In genomic region chr2:41610501-41611242, GRCh38 we compare ENCODE assay signal across 13 cellular contexts.
DNase-seq lines count a peak whose midpoint lies in the region; ATAC-seq and TF ChIP-seq lines count a peak whose summit lies in the region.
"Had no signal": no experiment of that assay in that cellular context is flagged by ENCODE, and none has a peak within 500 bp of the region (broad histone marks: within the 10 kb centered on the region; RNA-seq: fewer than 3 reads in every experiment).

No MANE protein-coding gene starts in this region.

- H3K36me3 Mint-ChIP-seq in activated T-cell treated with anti-CD3 and anti-CD28 coated beads, Interleukin-2, amount 50 U/mL, for 4 hours (ENCODE audit: insufficient read depth): no peaks in the 10 kb centered on the region
- H3K36me3 Mint-ChIP-seq: activated naive CD4-positive, alpha-beta T cell treated with anti-CD3 and anti-CD28 coated beads, Interleukin-2, amount 50 U/mL, for 72 hours had no signal

- WGBS in GM23248 (ENCODE audit: low coverage in 1 of 2, low lambda C conversion rate in 2 of 2, missing lambda C conversion rate in 2 of 2), 2 experiments: 2% methylated on average over 6 of the region's 6 CpGs
- WGBS in testis, 2 donors: 38 to 45% methylated on average over 6 of the region's 6 CpGs

- H3K4me1 Mint-ChIP-seq in activated T-cell treated with anti-CD3 and anti-CD28 coated beads, Interleukin-2, amount 50 U/mL, for 4 hours (ENCODE audit: low read depth): no peaks in the 10 kb centered on the region

- ATAC-seq in left lung (peak; percentile 41), HG02852 (IDR thresholded peaks at IDR 0.05; ENCODE audit: unreplicated experiment) (no peak)
- ATAC-seq in activated T-cell treated with anti-CD3 and anti-CD28 coated beads, Interleukin-2, amount 50 U/mL, for 4 hours: no peak
- ATAC-seq: activated naive CD4-positive, alpha-beta T cell treated with anti-CD3 and anti-CD28 coated beads, Interleukin-2, amount 50 U/mL, for 72 hours had no signal

- peak overlapping the region; percentile 25; the same call in 1 of the 2 replicates for H3K9ac ChIP-seq in GM23248

- H3K9me3 Mint-ChIP-seq in activated T-cell treated with anti-CD3 and anti-CD28 coated beads, Interleukin-2, amount 50 U/mL, for 4 hours: no peaks in the 10 kb centered on the region
- H3K9me3 Mint-ChIP-seq: activated naive CD4-positive, alpha-beta T cell treated with anti-CD3 and anti-CD28 coated beads, Interleukin-2, amount 50 U/mL, for 72 hours had no signal

- TF ChIP-seq POLR2A in testis (IDR thresholded peaks at IDR 0.05): no peak

- no peaks in the 10 kb centered on the region for H3F3A ChIP-seq in GM23248 (ENCODE audit: insufficient read depth)

- peak overlapping the region; percentile 35 for H3K4me2 ChIP-seq in GM23248 (ENCODE audit: unreplicated experiment)

- H3K27me3 ChIP-seq in GM23248 (replicated peaks; ENCODE audit: insufficient read depth) (no peaks in the 10 kb centered on the region), left lung (no peaks in the 10 kb centered on the region), testis (no peaks in the 10 kb centered on the region)

- H3K4me3 ChIP-seq in GM23248 (no peak overlapping the region), left lung (no peak overlapping the region), testis (no peak overlapping the region)

- in situ Hi-C loops in GM23248 (cut with MboI): no loop called here

- no peaks in the 10 kb centered on the region for H3K36me3 ChIP-seq in GM23248 (ENCODE audit: low read depth)
- no peaks in the 10 kb centered on the region for H3K36me3 ChIP-seq in left lung
- no peaks in the 10 kb centered on the region for H3K36me3 ChIP-seq in testis (ENCODE audit: low read depth, missing control alignments)

- H3K9me2 ChIP-seq in GM23248 (ENCODE audit: insufficient read depth): no peaks in the 10 kb centered on the region

- intact Hi-C loops in left lung (cut with DNase I) (no loop called here), testis (cut with DNase I; ENCODE audit: low total_unique reads) (no loop called here)

- H3K79me2 ChIP-seq in GM23248 (ENCODE audit: insufficient read depth): no peaks in the 10 kb centered on the region

- peaks cover 4% of the 10 kb centered on the region for H3K27me3 Mint-ChIP-seq in activated T-cell treated with anti-CD3 and anti-CD28 coated beads, Interleukin-2, amount 50 U/mL, for 4 hours (ENCODE audit: low read depth)

- H3K4me1 ChIP-seq in GM23248 (ENCODE audit: insufficient read depth) (no peaks in the 10 kb centered on the region), left lung (no peaks in the 10 kb centered on the region), testis (no peaks in the 10 kb centered on the region)

- H2AFZ ChIP-seq in GM23248: no peak overlapping the region

- no peak overlapping the region for H3K4me3 Mint-ChIP-seq in activated T-cell treated with anti-CD3 and anti-CD28 coated beads, Interleukin-2, amount 50 U/mL, for 4 hours

- H3K27ac ChIP-seq in GM23248 (peak overlapping the region; percentile 30; the same call in 1 of the 2 replicates), left lung (peak overlapping the region in 1 of 2 donors; percentile 77), testis (peak overlapping the region; percentile 51 to 89)

- H3K9me3 ChIP-seq in GM23248 (ENCODE audit: low read depth): no peaks in the 10 kb centered on the region
- no peaks in the 10 kb centered on the region for H3K9me3 ChIP-seq in left lung
- no peaks in the 10 kb centered on the region for H3K9me3 ChIP-seq in testis

- no peaks in the 10 kb centered on the region for H4K20me1 ChIP-seq in GM23248 (ENCODE audit: insufficient read depth)

- TF ChIP-seq CTCF in left lung (IDR thresholded peaks at IDR 0.05): no peak
- TF ChIP-seq CTCF in testis (IDR thresholded peaks at IDR 0.05): no peak

- DNase-seq in GM23248 (peak; percentile 42), brain pericyte (ENCODE audit: low read depth, low spot score) (peak; percentile 47), left lung (no peak), testis (peak; percentile 56), GM19238 (ENCODE audit: insufficient read length, low spot score) (no peak)
- no peak for DNase-seq in stimulated activated CD4-positive, alpha-beta T cell treated with anti-CD3 and anti-CD28 coated beads, Interleukin-4, amount 100 ng/mL, for 4 hours
- no peak for DNase-seq in activated T-cell treated with anti-CD3 and anti-CD28 coated beads, Interleukin-2, amount 50 U/mL, for 4 hours
- DNase-seq: activated CD4-positive, alpha-beta T cell treated with anti-CD3 and anti-CD28 coated beads, Interleukin-2, amount 50 U/mL, for 1 hour; DND-41; Kasumi-1; kidney glomerular epithelial cell had no signal

Comparison
In these comparisons a context has a peak if more than half of its experiments do, and no peak if none do; other contexts are left out.
1. DNase-seq: peak in GM23248 (single experiment), brain pericyte (single experiment) and testis (single experiment); none in left lung (0 of 2), GM19238 (single experiment), stimulated activated CD4-positive, alpha-beta T cell treated with anti-CD3 and anti-CD28 coated beads, Interleukin-4, amount 100 ng/mL, for 4 hours (0 of 2) and activated T-cell treated with anti-CD3 and anti-CD28 coated beads, Interleukin-2, amount 50 U/mL, for 4 hours (single experiment).